Comparison of ENCODE assay signal across 15 cellular contexts in the genomic region with DNA sequence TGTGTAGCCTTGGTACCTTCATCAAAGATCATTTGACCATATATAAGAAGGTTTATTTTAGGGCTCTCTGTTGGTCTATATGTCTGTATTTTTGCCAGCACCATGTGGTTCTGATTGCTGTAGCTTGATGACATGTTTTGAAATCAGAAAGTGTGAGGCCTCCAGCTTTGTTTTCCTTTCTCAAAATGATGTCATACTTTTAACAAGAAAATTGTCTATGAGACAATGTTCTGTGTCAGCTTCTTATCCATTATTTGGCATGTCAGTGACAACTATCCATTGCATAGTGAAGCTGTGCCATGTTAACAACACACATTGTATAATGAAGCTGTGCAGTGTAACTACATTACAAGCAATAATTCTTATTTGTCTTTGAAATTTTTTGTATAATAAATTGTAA. TPM values are rescaled to one million over a fixed set of nuclear protein-coding genes. Genes with fewer than 3 reads are reported as not detected.
DNase-seq lines count a peak whose midpoint lies in the region; ATAC-seq, FAIRE-seq and TF ChIP-seq lines count a peak whose summit lies in the region.
"Had no signal": no experiment of that assay in that cellular context is flagged by ENCODE, and none has a peak within 500 bp of the region (broad histone marks: within the 10 kb centered on the region; RNA-seq: fewer than 3 reads in every experiment).

No MANE protein-coding gene starts in this region.

- no peaks in the 10 kb centered on the region for H3K36me3 Mint-ChIP-seq in chondrocyte (ENCODE audit: low read depth)
- no peaks in the 10 kb centered on the region for H3K36me3 Mint-ChIP-seq in mesothelial cell of epicardium
- H3K36me3 Mint-ChIP-seq: CD4-positive, alpha-beta memory T cell had no signal

- H3K4me3 Mint-ChIP-seq in chondrocyte (ENCODE audit: unreplicated experiment), result no peak overlapping the region
- no peak overlapping the region for H3K4me3 Mint-ChIP-seq in mesothelial cell of epicardium
- H3K4me3 Mint-ChIP-seq: CD4-positive, alpha-beta memory T cell; GM23338 had no signal

- TF ChIP-seq RAD21 in GM12878 (IDR thresholded peaks at IDR 0.05; ENCODE audit: insufficient read depth, low read depth, low read length), result no peak

- no peak overlapping the region for H3K27ac Mint-ChIP-seq in chondrocyte (ENCODE audit: unreplicated experiment)
- no peak overlapping the region for H3K27ac Mint-ChIP-seq in mesothelial cell of epicardium
- H3K27ac Mint-ChIP-seq: CD4-positive, alpha-beta memory T cell; GM23338 had no signal

- peaks cover 74% of the 10 kb centered on the region for H3K4me1 ChIP-seq in KMS-11 (ENCODE audit: low read depth, poor library complexity, severe bottlenecking)
- no peaks in the 10 kb centered on the region for H3K4me1 ChIP-seq in GM12878 (ENCODE audit: control insufficient read depth, insufficient read depth, low read length)
- H3K4me1 ChIP-seq: HAP-1 had no signal

- DNase-seq in GM12878 (ENCODE audit: low read depth, low spot score) (no peak), fibroblast of peridontal ligament (ENCODE audit: extremely low read depth) (peak; percentile 7), chondrocyte (ENCODE audit: low spot score) (no peak), mesothelial cell of epicardium (ENCODE audit: low spot score in 2 of 2, unreplicated experiment in 2 of 2) (no peak)
- DNase-seq: C1 segment of cervical spinal cord; Calu3; CD4-positive, alpha-beta memory T cell; COR-L47; DMS79 treated with DMSO at 0.1 percent for 48 hours; GF-D8 had no signal

- H3K79me2 ChIP-seq in KMS-11 (ENCODE audit: insufficient read depth, low read depth) (no peaks in the 10 kb centered on the region), GM12878 (ENCODE audit: control insufficient read depth, insufficient read depth, low read length) (no peaks in the 10 kb centered on the region)

- ATAC-seq in GM12878, result no peak
- ATAC-seq in GM18520 (IDR thresholded peaks at IDR 0.05; ENCODE audit: unreplicated experiment), result no peak
- ATAC-seq: GM23338 had no signal

- TF ChIP-seq POLR2A in GM12878 (IDR thresholded peaks at IDR 0.05; ENCODE audit: low read depth, low read length), result no peak

- CTCF ChIA-PET in GM12878 (lab: Yijun Ruan, JAX), result no interaction called here

- BruUV-seq in GM12878 (replicated peaks; lab: Mats Ljungman, UMichigan), result no TSS peak

- SMC1A ChIA-PET in GM12878 (lab: Charles Lee; ENCODE audit: uncharacterized antibody, unreplicated experiment), result interaction anchor here (0.6 kb wide), 1 partner anchor 1297 kb away, joined by 3 read pairs; no protein-coding TSS in a partner anchor

- no peak overlapping the region for H3K4me3 ChIP-seq in KMS-11 (IDR thresholded peaks at IDR 0.05; ENCODE audit: insufficient read depth, low read depth, low read length)
- H3K4me3 ChIP-seq in GM12878, result no peak overlapping the region
- H3K4me3 ChIP-seq: GM23338, HAP-1 had no signal

- RAD21 ChIA-PET in GM12878 (lab: Charles Lee; ENCODE audit: unreplicated experiment), result no interaction called here

- H3K27me3 ChIP-seq in KMS-11 (ENCODE audit: insufficient read depth, low read depth) (no peaks in the 10 kb centered on the region), GM12878 (replicated peaks in 1 of 2; ENCODE audit: control insufficient read depth in 2 of 2, insufficient read depth in 2 of 2, low read length in 1 of 2) (no peaks in the 10 kb centered on the region)

- H3K27ac ChIP-seq in KMS-11 (no peak overlapping the region), GM12878 (ENCODE audit: control insufficient read depth, insufficient read depth) (no peak overlapping the region)

- H3K4me2 ChIP-seq in KMS-11 (peak overlapping the region; percentile 49; the same call in 1 of the 2 replicates), GM12878 (ENCODE audit: control insufficient read depth, insufficient read depth) (no peak overlapping the region)
- H3K4me2 ChIP-seq: GM23338 had no signal

- H3K27me3 Mint-ChIP-seq in chondrocyte (ENCODE audit: low read depth) (no peaks in the 10 kb centered on the region), mesothelial cell of epicardium (ENCODE audit: low read depth) (no peaks in the 10 kb centered on the region)
- H3K27me3 Mint-ChIP-seq: CD4-positive, alpha-beta memory T cell had no signal

- in situ Hi-C loops in GM12878 (cut with MboI), result no loop called here

- H4K20me1 ChIP-seq in KMS-11 (ENCODE audit: insufficient read depth) (no peaks in the 10 kb centered on the region), GM12878 (ENCODE audit: control insufficient read depth, insufficient read depth) (no peaks in the 10 kb centered on the region)

- TF ChIP-seq EP300 in GM12878 (IDR thresholded peaks at IDR 0.05; ENCODE audit: borderline replicate concordance in 1 of 2, control insufficient read depth in 1 of 2, low read depth in 2 of 2, low read length in 2 of 2), result no peak

- TF ChIP-seq CTCF in KMS-11 (conservative IDR thresholded peaks at IDR 0.05; ENCODE audit: low read depth, low read length), result no peak
- TF ChIP-seq CTCF in GM12878 (IDR thresholded peaks at IDR 0.05 in 2 of 3, conservative IDR thresholded peaks at IDR 0.05 in 1 of 3; ENCODE audit: control insufficient read depth in 2 of 3, extremely low read depth in 1 of 3, insufficient read depth in 1 of 3, low read depth in 3 of 3, low read length in 3 of 3), result no peak
- no peak for TF ChIP-seq CTCF in chondrocyte (IDR thresholded peaks at IDR 0.05)
- no peak for TF ChIP-seq CTCF in mesothelial cell of epicardium (IDR thresholded peaks at IDR 0.05; ENCODE audit: unreplicated experiment)

- H2AFZ ChIP-seq in KMS-11 (ENCODE audit: low read depth) (no peak overlapping the region), GM12878 (ENCODE audit: control insufficient read depth, low read depth, low read length) (no peak overlapping the region)
- H2AFZ ChIP-seq: GM23338 had no signal

- no peak overlapping the region for H3K9ac ChIP-seq in KMS-11
- H3K9ac ChIP-seq in GM12878 (ENCODE audit: control insufficient read depth, insufficient read depth, low read length), result no peak overlapping the region

- H3K9me3 Mint-ChIP-seq in chondrocyte (ENCODE audit: low read depth) (no peaks in the 10 kb centered on the region), mesothelial cell of epicardium (no peaks in the 10 kb centered on the region)
- H3K9me3 Mint-ChIP-seq: GM23338 had no signal

- POLR2A ChIA-PET in GM12878 (lab: Charles Lee), result no interaction called here

- intact Hi-C loops in GM12878 (cut with micrococcal nuclease; ENCODE audit: unreplicated experiment), result no loop called here

- H3K4me1 Mint-ChIP-seq in chondrocyte (ENCODE audit: low read depth) (no peaks in the 10 kb centered on the region), mesothelial cell of epicardium (no peaks in the 10 kb centered on the region)
- H3K4me1 Mint-ChIP-seq: CD4-positive, alpha-beta memory T cell; GM23338 had no signal

- no peaks in the 10 kb centered on the region for H3K9me3 ChIP-seq in GM12878 (replicated peaks; ENCODE audit: control insufficient read depth, insufficient read depth, low read length)
- H3K9me3 ChIP-seq: HAP-1 had no signal

- no peaks in the 10 kb centered on the region for H3K36me3 ChIP-seq in KMS-11 (ENCODE audit: insufficient read depth)
- no peaks in the 10 kb centered on the region for H3K36me3 ChIP-seq in GM12878 (ENCODE audit: control insufficient read depth in 2 of 2, insufficient read depth in 2 of 2, low read length in 1 of 2)
- H3K36me3 ChIP-seq: HAP-1 had no signal

- FAIRE-seq in GM12878 (lab: Jason Lieb, UNC), result no peak
- FAIRE-seq: GM12892 had no signal

TF ChIP-seq in GM12878, 131 proteins besides CTCF, POLR2A, EP300 and RAD21:
- TF ChIP-seq CEBPB (IDR thresholded peaks at IDR 0.05; ENCODE audit: borderline replicate concordance in 1 of 2, low read depth in 2 of 2, low read length in 2 of 2) (no peak), ATF7 (IDR thresholded peaks at IDR 0.05; ENCODE audit: low read depth) (0 out of 2 replicates have a peak, but pooled peaks have one; percentile 34)

RNA-seq across cellular contexts. Expression of a gene that starts 9.1 kb away (rescaled TPM):
- 0.17 and 0.34 TPM in 2 replicates for total RNA-seq in GM12878 (2013; cell fraction: nucleolus; rRNA removed)
- total RNA-seq in GM12878 (2014; rRNA removed) (not detected in 2 replicates), GM12878 (2014; rRNA removed; fragmentation: Illumina TruSeq; extraction: Trizol) (not detected in 2 replicates), GM12878 (2021) (0.16 TPM in 1 of 2 replicates, not detected in the other), chondrocyte (1.5 to 5.3 TPM (median 4.1 TPM) in 3 replicates), mesothelial cell of epicardium (37.6 to 39.3 TPM (median 38.8 TPM) in 3 replicates)
- polyA plus RNA-seq in GM12878 (2011; ENCODE audit: low read depth), result 0.04 TPM
- polyA plus RNA-seq in GM12878 (2011; rRNA removed) (0.12 and 0.23 TPM in 2 replicates), GM12878 (2014; fragmentation: Illumina TruSeq; extraction: Trizol) (not detected in 2 replicates), GM12878 (2014; fragmentation: Nextera tagmentation; extraction: Ambion mirVana) (not detected), GM12878 (2014; rRNA removed) (0.03 TPM in 1 of 2 replicates, not detected in the other), GM12878 (2016; fragmentation: Nextera tagmentation; extraction: Ambion mirVana) (under 1 TPM in 1 of 2 experiments, not detected in 1; 0.04 TPM)
- polyA plus RNA-seq in GM12878 (2011; cell fraction: cytosol; rRNA removed), result 0.03 TPM in 2 replicates
- 0.41 and 0.55 TPM in 2 replicates for polyA plus RNA-seq in GM12878 (2011; cell fraction: nucleus; rRNA removed)
- 0.01 and 0.03 TPM in 2 replicates for polyA plus RNA-seq in GM12878 (2012)
- 0.15 and 0.22 TPM in 2 replicates for polyA minus RNA-seq in GM12878 (2011; rRNA and poly(A)+ RNA removed)
- not detected in 2 replicates for polyA minus RNA-seq in GM12878 (2011; cell fraction: cytosol; rRNA and poly(A)+ RNA removed)
- polyA minus RNA-seq in GM12878 (2011; cell fraction: nucleus; rRNA and poly(A)+ RNA removed), result 0.24 and 0.29 TPM in 2 replicates
- total RNA-seq: CD4-positive, alpha-beta memory T cell had no signal
- polyA plus RNA-seq: CD4-positive, alpha-beta memory T cell had no signal
